ENCODE assay signal across 1 cellular context in the genomic region with DNA sequence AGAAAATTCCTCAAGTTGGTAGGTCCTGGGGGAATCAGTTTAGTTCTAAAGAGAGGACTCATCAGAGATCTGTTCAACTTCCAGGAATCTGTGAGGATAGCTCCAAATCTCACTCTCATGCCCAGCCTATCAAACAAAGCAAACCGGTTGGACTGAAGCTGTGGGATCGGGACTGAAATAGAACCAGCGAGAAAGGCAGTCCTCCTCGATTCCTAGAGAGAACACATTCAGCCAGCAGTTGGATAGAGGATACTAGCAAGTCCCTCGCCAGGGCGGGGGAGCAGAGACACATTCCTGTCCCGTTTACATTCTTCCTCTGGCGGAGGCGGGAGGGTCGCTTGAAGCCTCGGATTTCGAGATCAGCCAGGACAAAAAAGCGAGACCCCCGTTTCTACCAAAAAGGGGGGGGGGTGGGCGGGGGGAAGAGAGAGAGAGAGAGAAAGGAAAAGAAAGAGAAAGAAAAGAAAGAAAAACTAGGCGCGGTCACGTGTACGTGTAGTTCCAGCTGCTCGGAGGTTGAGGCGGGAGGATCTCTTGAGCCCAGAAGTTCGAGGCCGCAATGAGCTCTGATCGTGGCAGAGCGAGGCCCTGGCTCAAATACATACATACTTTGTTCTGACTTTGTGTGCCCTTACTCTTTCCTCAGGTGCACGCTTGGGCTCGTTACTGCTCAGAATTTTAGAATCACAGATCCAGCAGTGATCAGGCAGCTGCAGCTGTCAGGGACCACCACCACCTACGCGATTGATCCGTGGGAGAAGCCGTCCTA.
TF ChIP-seq lines count a peak whose summit lies in the region.

No MANE protein-coding gene starts in this region.

TF ChIP-seq in HepG2, 621 proteins besides CTCF, POLR2A, EP300 and RAD21 (continued from another document and continues in another):
- TF ChIP-seq PRDM10 (CRISPR knock-in tag; IDR thresholded peaks at IDR 0.05; ENCODE audit: low read depth) (peak; percentile 90), HMG20A (CRISPR knock-in tag; IDR thresholded peaks at IDR 0.05; ENCODE audit: borderline replicate concordance) (0 out of 2 replicates have a peak, but pooled peaks have one; percentile 26), CEBPG (CRISPR knock-in tag; IDR thresholded peaks at IDR 0.05) (peak; percentile 65), FOXA1 (IDR thresholded peaks at IDR 0.05) (no peak), FOXA1 (CRISPR knock-in tag; IDR thresholded peaks at IDR 0.05) (peak; percentile 74), U2AF1 (optimal IDR thresholded peaks at IDR 0.05; ENCODE audit: low read depth, low read length) (no peak), ZNF501 (CRISPR knock-in tag; IDR thresholded peaks at IDR 0.05) (no peak), FOXK1 (CRISPR knock-in tag; IDR thresholded peaks at IDR 0.05; ENCODE audit: borderline replicate concordance, low read depth) (peak; percentile 91; the same call in 1 of the 2 replicates), NR2F2 (IDR thresholded peaks at IDR 0.05; ENCODE audit: borderline replicate concordance, low read depth) (no peak), ZNF556 (CRISPR knock-in tag; IDR thresholded peaks at IDR 0.05; ENCODE audit: borderline replicate concordance) (no peak), TMF1 (CRISPR knock-in tag; IDR thresholded peaks at IDR 0.05; ENCODE audit: low read depth) (0 out of 2 replicates have a peak, but pooled peaks have one; percentile 15), ATF3 (CRISPR knock-in tag; IDR thresholded peaks at IDR 0.05) (no peak), ZNF274 (CRISPR knock-in tag; IDR thresholded peaks at IDR 0.05) (no peak), ZNF205 (CRISPR knock-in tag; IDR thresholded peaks at IDR 0.05) (0 out of 2 replicates have a peak, but pooled peaks have one; percentile 44), DPF2 (CRISPR knock-in tag; IDR thresholded peaks at IDR 0.05; ENCODE audit: borderline replicate concordance, low read depth) (no peak), POGZ (CRISPR knock-in tag; IDR thresholded peaks at IDR 0.05) (peak; percentile 69; the same call in 1 of the 2 replicates), ERF (CRISPR knock-in tag; IDR thresholded peaks at IDR 0.05) (peak; percentile 87), ETS1 (CRISPR knock-in tag; IDR thresholded peaks at IDR 0.05) (no peak), ZNF83 (CRISPR knock-in tag; IDR thresholded peaks at IDR 0.05; ENCODE audit: borderline replicate concordance) (0 out of 2 replicates have a peak, but pooled peaks have one; percentile 49), KDM6A (CRISPR knock-in tag; IDR thresholded peaks at IDR 0.05; ENCODE audit: low read depth) (0 out of 2 replicates have a peak, but pooled peaks have one; percentile 28), KMT2B (CRISPR knock-in tag; IDR thresholded peaks at IDR 0.05) (peak; percentile 93), FOXP1 (IDR thresholded peaks at IDR 0.05) (no peak), FOXP1 (CRISPR knock-in tag; IDR thresholded peaks at IDR 0.05) (0 out of 2 replicates have a peak, but pooled peaks have one; percentile 42), ZNF224 (CRISPR knock-in tag; IDR thresholded peaks at IDR 0.05) (no peak), TFE3 (CRISPR knock-in tag; IDR thresholded peaks at IDR 0.05) (peak; percentile 74), ZNF331 (CRISPR knock-in tag; IDR thresholded peaks at IDR 0.05) (peak; percentile 93), ZNF550 (CRISPR knock-in tag; IDR thresholded peaks at IDR 0.05; ENCODE audit: borderline replicate concordance) (no peak), ZSCAN31 (CRISPR knock-in tag; IDR thresholded peaks at IDR 0.05; ENCODE audit: low read depth) (0 out of 2 replicates have a peak, but pooled peaks have one; percentile 31), PHF8 (CRISPR knock-in tag; IDR thresholded peaks at IDR 0.05) (peak; percentile 66), ZNF430 (CRISPR knock-in tag; IDR thresholded peaks at IDR 0.05) (0 out of 2 replicates have a peak, but pooled peaks have one; percentile 16), ZNF460 (CRISPR knock-in tag; IDR thresholded peaks at IDR 0.05; ENCODE audit: borderline replicate concordance) (no peak), CENPT (CRISPR knock-in tag; IDR thresholded peaks at IDR 0.05; ENCODE audit: low read depth) (no peak), ZBTB7A (CRISPR knock-in tag; IDR thresholded peaks at IDR 0.05) (peak; percentile 56; the same call in 1 of the 2 replicates)
- TF ChIP-seq, protein P1, sequence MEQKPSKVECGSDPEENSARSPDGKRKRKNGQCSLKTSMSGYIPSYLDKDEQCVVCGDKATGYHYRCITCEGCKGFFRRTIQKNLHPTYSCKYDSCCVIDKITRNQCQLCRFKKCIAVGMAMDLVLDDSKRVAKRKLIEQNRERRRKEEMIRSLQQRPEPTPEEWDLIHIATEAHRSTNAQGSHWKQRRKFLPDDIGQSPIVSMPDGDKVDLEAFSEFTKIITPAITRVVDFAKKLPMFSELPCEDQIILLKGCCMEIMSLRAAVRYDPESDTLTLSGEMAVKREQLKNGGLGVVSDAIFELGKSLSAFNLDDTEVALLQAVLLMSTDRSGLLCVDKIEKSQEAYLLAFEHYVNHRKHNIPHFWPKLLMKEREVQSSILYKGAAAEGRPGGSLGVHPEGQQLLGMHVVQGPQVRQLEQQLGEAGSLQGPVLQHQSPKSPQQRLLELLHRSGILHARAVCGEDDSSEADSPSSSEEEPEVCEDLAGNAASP (CRISPR knock-in tag; IDR thresholded peaks at IDR 0.05; ENCODE audit: borderline replicate concordance) = peak; percentile 65
- TF ChIP-seq, protein P2, sequence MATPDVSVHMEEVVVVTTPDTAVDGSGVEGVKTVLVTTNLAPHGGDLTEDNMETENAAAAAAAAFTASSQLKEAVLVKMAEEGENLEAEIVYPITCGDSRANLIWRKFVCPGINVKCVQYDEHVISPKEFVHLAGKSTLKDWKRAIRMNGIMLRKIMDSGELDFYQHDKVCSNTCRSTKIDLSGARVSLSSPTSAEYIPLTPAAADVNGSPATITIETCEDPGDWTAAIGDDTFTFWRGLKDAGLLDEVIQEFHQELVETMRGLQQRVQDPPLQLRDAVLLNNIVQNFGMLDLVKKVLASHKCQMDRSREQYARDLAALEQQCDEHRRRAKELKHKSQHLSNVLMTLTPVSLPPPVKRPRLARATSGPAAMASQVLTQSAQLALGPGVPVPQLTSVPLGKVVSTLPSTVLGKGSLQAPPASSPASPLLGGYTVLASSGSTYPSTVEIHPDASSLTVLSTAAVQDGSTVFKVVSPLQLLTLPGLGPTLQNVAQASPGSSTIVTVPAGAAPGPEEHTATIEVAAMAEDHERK (CRISPR knock-in tag; IDR thresholded peaks at IDR 0.05; ENCODE audit: low read depth) = no peak
- TF ChIP-seq, protein P3, sequence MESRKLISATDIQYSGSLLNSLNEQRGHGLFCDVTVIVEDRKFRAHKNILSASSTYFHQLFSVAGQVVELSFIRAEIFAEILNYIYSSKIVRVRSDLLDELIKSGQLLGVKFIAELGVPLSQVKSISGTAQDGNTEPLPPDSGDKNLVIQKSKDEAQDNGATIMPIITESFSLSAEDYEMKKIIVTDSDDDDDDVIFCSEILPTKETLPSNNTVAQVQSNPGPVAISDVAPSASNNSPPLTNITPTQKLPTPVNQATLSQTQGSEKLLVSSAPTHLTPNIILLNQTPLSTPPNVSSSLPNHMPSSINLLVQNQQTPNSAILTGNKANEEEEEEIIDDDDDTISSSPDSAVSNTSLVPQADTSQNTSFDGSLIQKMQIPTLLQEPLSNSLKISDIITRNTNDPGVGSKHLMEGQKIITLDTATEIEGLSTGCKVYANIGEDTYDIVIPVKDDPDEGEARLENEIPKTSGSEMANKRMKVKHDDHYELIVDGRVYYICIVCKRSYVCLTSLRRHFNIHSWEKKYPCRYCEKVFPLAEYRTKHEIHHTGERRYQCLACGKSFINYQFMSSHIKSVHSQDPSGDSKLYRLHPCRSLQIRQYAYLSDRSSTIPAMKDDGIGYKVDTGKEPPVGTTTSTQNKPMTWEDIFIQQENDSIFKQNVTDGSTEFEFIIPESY (CRISPR knock-in tag; IDR thresholded peaks at IDR 0.05) = peak; percentile 84
- TF ChIP-seq, protein P4, sequence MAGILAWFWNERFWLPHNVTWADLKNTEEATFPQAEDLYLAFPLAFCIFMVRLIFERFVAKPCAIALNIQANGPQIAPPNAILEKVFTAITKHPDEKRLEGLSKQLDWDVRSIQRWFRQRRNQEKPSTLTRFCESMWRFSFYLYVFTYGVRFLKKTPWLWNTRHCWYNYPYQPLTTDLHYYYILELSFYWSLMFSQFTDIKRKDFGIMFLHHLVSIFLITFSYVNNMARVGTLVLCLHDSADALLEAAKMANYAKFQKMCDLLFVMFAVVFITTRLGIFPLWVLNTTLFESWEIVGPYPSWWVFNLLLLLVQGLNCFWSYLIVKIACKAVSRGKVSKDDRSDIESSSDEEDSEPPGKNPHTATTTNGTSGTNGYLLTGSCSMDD (CRISPR knock-in tag; IDR thresholded peaks at IDR 0.05) = no peak
- TF ChIP-seq, protein P5, sequence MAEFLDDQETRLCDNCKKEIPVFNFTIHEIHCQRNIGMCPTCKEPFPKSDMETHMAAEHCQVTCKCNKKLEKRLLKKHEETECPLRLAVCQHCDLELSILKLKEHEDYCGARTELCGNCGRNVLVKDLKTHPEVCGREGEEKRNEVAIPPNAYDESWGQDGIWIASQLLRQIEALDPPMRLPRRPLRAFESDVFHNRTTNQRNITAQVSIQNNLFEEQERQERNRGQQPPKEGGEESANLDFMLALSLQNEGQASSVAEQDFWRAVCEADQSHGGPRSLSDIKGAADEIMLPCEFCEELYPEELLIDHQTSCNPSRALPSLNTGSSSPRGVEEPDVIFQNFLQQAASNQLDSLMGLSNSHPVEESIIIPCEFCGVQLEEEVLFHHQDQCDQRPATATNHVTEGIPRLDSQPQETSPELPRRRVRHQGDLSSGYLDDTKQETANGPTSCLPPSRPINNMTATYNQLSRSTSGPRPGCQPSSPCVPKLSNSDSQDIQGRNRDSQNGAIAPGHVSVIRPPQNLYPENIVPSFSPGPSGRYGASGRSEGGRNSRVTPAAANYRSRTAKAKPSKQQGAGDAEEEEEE (CRISPR knock-in tag; IDR thresholded peaks at IDR 0.05; ENCODE audit: borderline replicate concordance) = no peak
- TF ChIP-seq, protein P6, sequence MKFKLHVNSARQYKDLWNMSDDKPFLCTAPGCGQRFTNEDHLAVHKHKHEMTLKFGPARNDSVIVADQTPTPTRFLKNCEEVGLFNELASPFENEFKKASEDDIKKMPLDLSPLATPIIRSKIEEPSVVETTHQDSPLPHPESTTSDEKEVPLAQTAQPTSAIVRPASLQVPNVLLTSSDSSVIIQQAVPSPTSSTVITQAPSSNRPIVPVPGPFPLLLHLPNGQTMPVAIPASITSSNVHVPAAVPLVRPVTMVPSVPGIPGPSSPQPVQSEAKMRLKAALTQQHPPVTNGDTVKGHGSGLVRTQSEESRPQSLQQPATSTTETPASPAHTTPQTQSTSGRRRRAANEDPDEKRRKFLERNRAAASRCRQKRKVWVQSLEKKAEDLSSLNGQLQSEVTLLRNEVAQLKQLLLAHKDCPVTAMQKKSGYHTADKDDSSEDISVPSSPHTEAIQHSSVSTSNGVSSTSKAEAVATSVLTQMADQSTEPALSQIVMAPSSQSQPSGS (CRISPR knock-in tag; IDR thresholded peaks at IDR 0.05) = 0 out of 2 replicates have a peak, but pooled peaks have one; percentile 44
